In the genomic region with DNA sequence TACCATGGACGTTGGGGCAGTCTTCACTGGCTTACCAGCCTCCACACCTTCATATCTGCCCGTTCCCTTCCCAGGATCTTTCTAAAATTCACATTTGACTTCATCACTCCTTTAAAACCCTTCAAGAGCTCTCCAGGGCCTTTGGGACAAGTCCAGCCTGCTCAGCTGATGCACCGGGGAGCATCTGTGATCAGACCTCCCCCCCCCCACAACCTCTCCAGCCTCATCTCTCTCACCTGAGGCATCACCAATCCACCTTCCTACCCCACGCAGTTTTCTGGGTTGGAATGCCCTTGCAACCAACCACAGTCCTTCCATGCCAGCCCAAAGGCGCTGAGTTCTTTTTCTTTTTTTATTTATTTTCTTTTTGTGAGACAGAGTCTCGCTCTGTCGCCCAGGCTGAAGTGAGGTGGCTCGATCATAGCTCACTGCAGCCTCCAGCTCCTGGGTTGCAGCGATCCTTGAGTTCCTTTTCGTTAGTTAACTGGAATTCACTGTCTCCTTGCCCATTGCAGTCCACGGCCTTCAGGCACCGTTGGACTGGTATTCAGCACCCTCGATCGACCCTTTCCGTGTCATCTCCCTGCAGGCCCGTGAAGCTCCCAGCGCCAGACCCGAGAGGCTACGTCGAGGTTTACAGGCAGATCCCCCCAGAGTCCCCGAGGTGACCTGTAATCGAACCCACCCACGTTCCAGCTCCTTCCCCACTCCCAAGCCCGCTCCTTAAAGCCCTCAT, we compare ENCODE assay signal across 8 cellular contexts. TPM values are rescaled to one million over a fixed set of nuclear protein-coding genes. Genes with fewer than 3 reads are reported as not detected.
DNase-seq lines count a peak whose midpoint lies in the region; ATAC-seq and TF ChIP-seq lines count a peak whose summit lies in the region.

No MANE protein-coding gene starts in this region.

- TF ChIP-seq CTCF in C4-2B (conservative IDR thresholded peaks at IDR 0.05) = no peak

- peak overlapping the region; percentile 86 for H3K27ac ChIP-seq in C4-2B
- peak overlapping the region; percentile 19 for H3K27ac ChIP-seq in right cardiac atrium (ENCODE audit: low read length)

- peak overlapping the region; percentile 91 to 94 for H3K27ac Mint-ChIP-seq in activated naive CD4-positive, alpha-beta T cell treated with anti-CD3 and anti-CD28 coated beads, Interleukin-2, amount 50 U/mL, for 72 hours

- peak; percentile 7 for ATAC-seq in HG02852 (IDR thresholded peaks at IDR 0.05; ENCODE audit: unreplicated experiment)
- ATAC-seq in activated naive CD4-positive, alpha-beta T cell treated with anti-CD3 and anti-CD28 coated beads, Interleukin-2, amount 50 U/mL, for 72 hours = no peak
- no peak for ATAC-seq in right cardiac atrium
- no peak for ATAC-seq in HG03565 (IDR thresholded peaks at IDR 0.05; ENCODE audit: unreplicated experiment)
- ATAC-seq in GM21381 (IDR thresholded peaks at IDR 0.05; ENCODE audit: unreplicated experiment) = no peak

- no peak for DNase-seq in activated naive CD4-positive, alpha-beta T cell treated with anti-CD3 and anti-CD28 coated beads, Interleukin-2, amount 50 U/mL, for 72 hours (ENCODE audit: low spot score in 2 of 2)
- DNase-seq in right cardiac atrium (peak in 2 of 3 donors; percentile 54 to 57), skeletal muscle cell (ENCODE audit: low read depth) (no peak)
- DNase-seq in stimulated activated CD8-positive, alpha-beta memory T cell treated with anti-CD3 and anti-CD28 coated beads, Interleukin-4, amount 100 ng/mL, for 48 hours = no peak

- no peaks in the 10 kb centered on the region for H3K27me3 ChIP-seq in right cardiac atrium (ENCODE audit: control insufficient read depth, insufficient read depth)

- intact Hi-C loops in right cardiac atrium (cut with DNase I) = no loop called here

- H3K4me3 ChIP-seq in right cardiac atrium (ENCODE audit: low read length) (peak overlapping the region; percentile 90), skeletal muscle cell (ENCODE audit: low read depth, low read length) (peak overlapping the region; percentile 97)

- H3K9me3 Mint-ChIP-seq in activated naive CD4-positive, alpha-beta T cell treated with anti-CD3 and anti-CD28 coated beads, Interleukin-2, amount 50 U/mL, for 72 hours = no peaks in the 10 kb centered on the region

- no peaks in the 10 kb centered on the region for H3K9me3 ChIP-seq in right cardiac atrium (ENCODE audit: control insufficient read depth, low read length)

- peaks cover 0 to 5% of the 10 kb centered on the region in 2 donors for H3K36me3 Mint-ChIP-seq in activated naive CD4-positive, alpha-beta T cell treated with anti-CD3 and anti-CD28 coated beads, Interleukin-2, amount 50 U/mL, for 72 hours

- peaks cover 4% of the 10 kb centered on the region for H3K4me1 ChIP-seq in right cardiac atrium (ENCODE audit: control insufficient read depth, insufficient read depth, low read length)

- 11% methylated on average over 24 of the region's 24 CpGs for WGBS in right cardiac atrium

RNA-seq across cellular contexts. Expression of a gene that starts 0.7 kb away (rescaled TPM):
- 1 to 10 TPM; 8.2 to 9.3 TPM for total RNA-seq in activated naive CD4-positive, alpha-beta T cell treated with anti-CD3 and anti-CD28 coated beads, Interleukin-2, amount 50 U/mL, for 72 hours
- 1 to 10 TPM; 7.6 to 9.2 (median 8.3) TPM for total RNA-seq in right cardiac atrium
- 7.3 TPM for polyA plus RNA-seq in right cardiac atrium

RNA-seq across cellular contexts. Expression of a gene that starts 0.8 kb away (rescaled TPM):
- total RNA-seq in activated naive CD4-positive, alpha-beta T cell treated with anti-CD3 and anti-CD28 coated beads, Interleukin-2, amount 50 U/mL, for 72 hours = 10 to 100 TPM; 11.6 to 12.5 TPM
- total RNA-seq in right cardiac atrium = 10 to 100 TPM in 3 of 4 donors, 1 to 10 TPM in 1; 9.7 to 14.2 (median 11.0) TPM
- 8.5 TPM for polyA plus RNA-seq in right cardiac atrium

RNA-seq across cellular contexts. Expression of a gene that starts 14.7 kb away (rescaled TPM):
- total RNA-seq in activated naive CD4-positive, alpha-beta T cell treated with anti-CD3 and anti-CD28 coated beads, Interleukin-2, amount 50 U/mL, for 72 hours = 10 to 100 TPM; 56.9 to 79.6 TPM
- 10 to 100 TPM; 51.0 to 63.0 (median 58.8) TPM for total RNA-seq in right cardiac atrium
- polyA plus RNA-seq in right cardiac atrium = 176 TPM

RNA-seq across cellular contexts. Expression of a gene that starts 30.6 kb away (rescaled TPM):
- 10 to 100 TPM; 25.8 to 26.7 TPM for total RNA-seq in activated naive CD4-positive, alpha-beta T cell treated with anti-CD3 and anti-CD28 coated beads, Interleukin-2, amount 50 U/mL, for 72 hours
- 1 to 10 TPM; 3.6 to 7.4 (median 4.8) TPM for total RNA-seq in right cardiac atrium
- polyA plus RNA-seq in right cardiac atrium = 2.9 TPM

RNA-seq across cellular contexts. Expression of a gene that starts 53.6 kb away (rescaled TPM):
- total RNA-seq in activated naive CD4-positive, alpha-beta T cell treated with anti-CD3 and anti-CD28 coated beads, Interleukin-2, amount 50 U/mL, for 72 hours = 10 to 100 TPM; 21.8 to 23.9 TPM
- 10 to 100 TPM in 2 of 4 donors, 1 to 10 TPM in 2; 3.8 to 12.8 (median 9.4) TPM for total RNA-seq in right cardiac atrium
- 5.8 TPM for polyA plus RNA-seq in right cardiac atrium

Comparison
In these comparisons a context has a peak if more than half of its experiments do, and no peak if none do; other contexts are left out.
1. DNase-seq: peak in right cardiac atrium (2 of 3); none in activated naive CD4-positive, alpha-beta T cell treated with anti-CD3 and anti-CD28 coated beads, Interleukin-2, amount 50 U/mL, for 72 hours (0 of 2), skeletal muscle cell (single experiment) and stimulated activated CD8-positive, alpha-beta memory T cell treated with anti-CD3 and anti-CD28 coated beads, Interleukin-4, amount 100 ng/mL, for 48 hours (single experiment).